ENCODE assay signal across 9 cellular contexts in genomic region chr17:61408151-61409041, GRCh38. TPM values are rescaled to one million over a fixed set of nuclear protein-coding genes. Genes with fewer than 3 reads are reported as not detected.
DNase-seq lines count a peak whose midpoint lies in the region; ATAC-seq and TF ChIP-seq lines count a peak whose summit lies in the region.
"Had no signal": no experiment of that assay in that cellular context is flagged by ENCODE, and none has a peak within 500 bp of the region (broad histone marks: within the 10 kb centered on the region; RNA-seq: fewer than 3 reads in every experiment).

No MANE protein-coding gene starts in this region.

- H3K36me3 ChIP-seq in Loucy (ENCODE audit: insufficient read depth, low read length): no peaks in the 10 kb centered on the region

- POLR2A ChIA-PET in AG04450 (lab: Yijun Ruan, JAX): interaction anchor here (0.6 to 5.0 kb wide), 5 partner anchors 8 to 436 kb away, joined by 3 to 27 read pairs (median 4); partner anchors contain the start of gene TBX2

- no peaks in the 10 kb centered on the region for H3K79me2 ChIP-seq in Loucy (ENCODE audit: insufficient read depth, low read length)

- CTCF ChIA-PET in AG04450 (lab: Charles Lee): interaction anchor here (0.6 to 1.7 kb wide), 3 partner anchors 371 to 688 kb away, joined by 3 to 8 read pairs (median 4); no protein-coding TSS in a partner anchor

- TF ChIP-seq CTCF in AG04450 (IDR thresholded peaks at IDR 0.05; ENCODE audit: low read depth, low read length) (no peak), Loucy (conservative IDR thresholded peaks at IDR 0.05; ENCODE audit: low read length) (no peak), nephron (IDR thresholded peaks at IDR 0.05; ENCODE audit: unreplicated experiment in 3 of 3) (no peak)

- H3K4me3 ChIP-seq in AG04450 (ENCODE audit: low read depth, low read length) (peak overlapping the region; percentile 98), Loucy (ENCODE audit: low read length, poor library complexity, severe bottlenecking) (peak overlapping the region; percentile 73)

- no peaks in the 10 kb centered on the region; the same call in 1 of the 2 replicates for H3K9me3 ChIP-seq in AG04450 (ENCODE audit: control insufficient read depth, insufficient read depth, low read length)
- H3K9me3 ChIP-seq in Loucy (ENCODE audit: insufficient read depth, low read depth, low read length): no peaks in the 10 kb centered on the region

- peak overlapping the region; percentile 79 to 85 (median 85) for H3K4me3 Mint-ChIP-seq in nephron

- H3K27me3 ChIP-seq in AG04450 (ENCODE audit: control insufficient read depth, insufficient read depth, low read length) (no peaks in the 10 kb centered on the region), Loucy (ENCODE audit: insufficient read depth, low read length, poor library complexity, severe bottlenecking) (no peaks in the 10 kb centered on the region)

- H3K4me1 ChIP-seq in Loucy (ENCODE audit: insufficient read depth, low read length, poor library complexity, severe bottlenecking): peaks cover 12% of the 10 kb centered on the region

- H2AFZ ChIP-seq in Loucy (ENCODE audit: low read length): peak overlapping the region; percentile 86

- no peaks in the 10 kb centered on the region for H3K9me3 Mint-ChIP-seq in nephron

- H3K4me1 Mint-ChIP-seq in nephron: peaks cover 46% of the 10 kb centered on the region

- no peaks in the 10 kb centered on the region for H3F3A ChIP-seq in Loucy (ENCODE audit: low read depth)

- H3K36me3 Mint-ChIP-seq in nephron (ENCODE audit: low read depth): peaks cover 32% of the 10 kb centered on the region

- peak overlapping the region; percentile 93 for H3K27ac ChIP-seq in AG04450 (ENCODE audit: low read depth, low read length)

- no peak for ATAC-seq in GM21737 (IDR thresholded peaks at IDR 0.05; ENCODE audit: unreplicated experiment)
- ATAC-seq in HG02759 (IDR thresholded peaks at IDR 0.05; ENCODE audit: unreplicated experiment): no peak
- no peak for ATAC-seq in HG02870 (IDR thresholded peaks at IDR 0.05; ENCODE audit: unreplicated experiment)

- H4K20me1 ChIP-seq in Loucy (ENCODE audit: insufficient read depth, low read length, poor library complexity, severe bottlenecking): no peaks in the 10 kb centered on the region

- H3K9ac ChIP-seq in Loucy (ENCODE audit: low read depth, low read length, poor library complexity, severe bottlenecking): peak overlapping the region; percentile 71

- DNase-seq in AG04450 (ENCODE audit: low read depth, low spot score) (no peak), HUDEP-2 (lab: John Stamatoyannopoulos, UW; ENCODE audit: unreplicated experiment in 76 of 76) (no peak)
- peak; percentile 1 for DNase-seq in effector CD4-positive, alpha-beta T cell
- DNase-seq: NCI-H2227 treated with DMSO at 0.1 percent for 48 hours had no signal

- peak overlapping the region; percentile 90 to 97 (median 91) for H3K27ac Mint-ChIP-seq in nephron

- H3K27me3 Mint-ChIP-seq in nephron (ENCODE audit: low read depth): peaks cover 62% of the 10 kb centered on the region

- no peaks in the 10 kb centered on the region for H3K9me2 ChIP-seq in Loucy (replicated peaks; ENCODE audit: low read depth, low read length)

- H3K4me2 ChIP-seq in Loucy (ENCODE audit: low read depth, low read length, poor library complexity, severe bottlenecking): peak overlapping the region; percentile 84

RNA-seq across cellular contexts. Expression of gene TBX2, which starts 8.8 kb away (rescaled TPM):
- polyA plus RNA-seq in AG04450 (2011; rRNA removed): 18.3 and 22.0 TPM in 2 replicates
- 36.1 and 52.1 TPM in 2 replicates for polyA minus RNA-seq in AG04450 (2011; rRNA and poly(A)+ RNA removed)

RNA-seq across cellular contexts. Expression of gene TBX4, which starts 43.8 kb away (rescaled TPM):
- 0.06 and 0.11 TPM in 2 replicates for polyA plus RNA-seq in AG04450 (2011; rRNA removed)
- not detected in 2 replicates for polyA minus RNA-seq in AG04450 (2011; rRNA and poly(A)+ RNA removed)
